27 cellular contexts compared by ENCODE assay signal in genomic region chr13:44196186-44196751, GRCh38.
A peak's percentile ranks its signal among the peaks of the same experiment; 100 is the strongest.
DNase-seq lines count a peak whose midpoint lies in the region; ATAC-seq, FAIRE-seq and TF ChIP-seq lines count a peak whose summit lies in the region.
"Had no signal": no experiment of that assay in that cellular context is flagged by ENCODE, and none has a peak within 500 bp of the region (broad histone marks: within the 10 kb centered on the region; RNA-seq: fewer than 3 reads in every experiment).

No MANE protein-coding gene starts in this region.

- no peaks in the 10 kb centered on the region for H3K36me3 Mint-ChIP-seq in activated naive CD4-positive, alpha-beta T cell treated with anti-CD3 and anti-CD28 coated beads for 36 hours (ENCODE audit: low read depth)
- H3K36me3 Mint-ChIP-seq in activated naive CD4-positive, alpha-beta T cell treated with anti-CD3 and anti-CD28 coated beads, Interleukin-2, amount 10 ng/mL, durations not matched to agents 7 days and 5 days, result no peaks in the 10 kb centered on the region
- no peaks in the 10 kb centered on the region for H3K36me3 Mint-ChIP-seq in stimulated activated effector memory CD8-positive, alpha-beta T cell treated with anti-CD3 and anti-CD28 coated beads, Interleukin-12 subunit alpha, Interleukin-12 subunit beta, amount 100 ng/mL, for 72 hours

- H4K20me1 ChIP-seq in Loucy (ENCODE audit: insufficient read depth, low read length, poor library complexity, severe bottlenecking), result no peaks in the 10 kb centered on the region
- H4K20me1 ChIP-seq: BLaER1 had no signal

- H3K27me3 ChIP-seq in Loucy (ENCODE audit: insufficient read depth, low read length, poor library complexity, severe bottlenecking) (no peaks in the 10 kb centered on the region), bronchial epithelial cell (ENCODE audit: control insufficient read depth, insufficient read depth, low read length) (no peaks in the 10 kb centered on the region)
- H3K27me3 ChIP-seq: BLaER1, breast epithelium, sigmoid colon, transverse colon had no signal

- peak overlapping the region; percentile 53; the same call in 1 of the 2 replicates for H2AFZ ChIP-seq in Loucy (ENCODE audit: low read length)

- peaks cover 42% of the 10 kb centered on the region for H3K4me1 ChIP-seq in Loucy (ENCODE audit: insufficient read depth, low read length, poor library complexity, severe bottlenecking)
- H3K4me1 ChIP-seq: BLaER1, breast epithelium, transverse colon had no signal

- no peak overlapping the region for H3K9ac ChIP-seq in Loucy (ENCODE audit: low read depth, low read length, poor library complexity, severe bottlenecking)
- H3K9ac ChIP-seq: BLaER1 had no signal

- H3K4me3 ChIP-seq in Loucy (ENCODE audit: low read length, poor library complexity, severe bottlenecking) (no peak overlapping the region), bronchial epithelial cell (ENCODE audit: low read depth, low read length) (no peak overlapping the region)
- H3K4me3 ChIP-seq: BLaER1, breast epithelium, HAP-1, mucosa of descending colon, sigmoid colon, transverse colon had no signal

- no peaks in the 10 kb centered on the region for H3K9me3 Mint-ChIP-seq in activated naive CD4-positive, alpha-beta T cell treated with anti-CD3 and anti-CD28 coated beads for 36 hours
- no peaks in the 10 kb centered on the region for H3K9me3 Mint-ChIP-seq in activated naive CD4-positive, alpha-beta T cell treated with anti-CD3 and anti-CD28 coated beads, Interleukin-2, amount 10 ng/mL, durations not matched to agents 7 days and 5 days
- H3K9me3 Mint-ChIP-seq in stimulated activated effector memory CD8-positive, alpha-beta T cell treated with anti-CD3 and anti-CD28 coated beads, Interleukin-12 subunit alpha, Interleukin-12 subunit beta, amount 100 ng/mL, for 72 hours, result no peaks in the 10 kb centered on the region
- H3K9me3 Mint-ChIP-seq: nephron had no signal

- peak; percentile 35 for DNase-seq in activated naive CD4-positive, alpha-beta T cell treated with anti-CD3 and anti-CD28 coated beads for 36 hours
- DNase-seq in activated naive CD4-positive, alpha-beta T cell treated with anti-CD3 and anti-CD28 coated beads, Interleukin-2, amount 10 ng/mL, durations not matched to agents 7 days and 5 days, result no peak
- peak; percentile 34 for DNase-seq in bronchial epithelial cell (ENCODE audit: low read depth)
- no peak for DNase-seq in stimulated activated effector memory CD8-positive, alpha-beta T cell treated with anti-CD3 and anti-CD28 coated beads, Interleukin-12 subunit alpha, Interleukin-12 subunit beta, amount 100 ng/mL, for 72 hours (ENCODE audit: low spot score in 2 of 2)
- DNase-seq in NCI-H146 (lab: John Stamatoyannopoulos, UW), result no peak
- DNase-seq: activated gamma-delta T cell treated with Interleukin-2 at 50 U/mL for 16 hours; amygdala; COR-L47; DMS53; KG1; mammary epithelial cell; mucosa of descending colon; NCI-H1436 treated with DMSO at 0.1 percent for 48 hours; NCI-H226; SHP77 treated with DMSO at 0.1 percent for 48 hours; sigmoid colon; stimulated activated CD4-positive, alpha-beta T cell treated with anti-CD3 and anti-CD28 coated beads, Interleukin-12 subunit alpha, Interleukin-12 subunit beta, amount 100 ng/mL, for 4 hours; stimulated activated CD4-positive, alpha-beta T cell treated with anti-CD3 and anti-CD28 coated beads, Interleukin-4, amount 100 ng/mL, for 24 hours; transverse colon had no signal

- no peak for FAIRE-seq in bronchial epithelial cell (lab: Jason Lieb, UNC)
- FAIRE-seq: GM12892 had no signal

- peaks cover 6% of the 10 kb centered on the region for H3K27me3 Mint-ChIP-seq in activated naive CD4-positive, alpha-beta T cell treated with anti-CD3 and anti-CD28 coated beads for 36 hours (ENCODE audit: low read depth)
- H3K27me3 Mint-ChIP-seq in activated naive CD4-positive, alpha-beta T cell treated with anti-CD3 and anti-CD28 coated beads, Interleukin-2, amount 10 ng/mL, durations not matched to agents 7 days and 5 days, result peaks cover 25% of the 10 kb centered on the region

- no peaks in the 10 kb centered on the region for H3K9me2 ChIP-seq in Loucy (replicated peaks; ENCODE audit: low read depth, low read length)

- no peak for TF ChIP-seq CTCF in Loucy (conservative IDR thresholded peaks at IDR 0.05; ENCODE audit: low read length)
- no peak for TF ChIP-seq CTCF in bronchial epithelial cell (IDR thresholded peaks at IDR 0.05; ENCODE audit: insufficient read depth, low read length, severe bottlenecking)

- no peak overlapping the region for H3K4me3 Mint-ChIP-seq in activated naive CD4-positive, alpha-beta T cell treated with anti-CD3 and anti-CD28 coated beads for 36 hours
- H3K4me3 Mint-ChIP-seq in activated naive CD4-positive, alpha-beta T cell treated with anti-CD3 and anti-CD28 coated beads, Interleukin-2, amount 10 ng/mL, durations not matched to agents 7 days and 5 days, result no peak overlapping the region
- no peak overlapping the region for H3K4me3 Mint-ChIP-seq in stimulated activated effector memory CD8-positive, alpha-beta T cell treated with anti-CD3 and anti-CD28 coated beads, Interleukin-12 subunit alpha, Interleukin-12 subunit beta, amount 100 ng/mL, for 72 hours
- H3K4me3 Mint-ChIP-seq: nephron had no signal

- no peaks in the 10 kb centered on the region for H3K79me2 ChIP-seq in Loucy (ENCODE audit: insufficient read depth, low read length)

- CTCF ChIA-PET in activated naive CD4-positive, alpha-beta T cell treated with anti-CD3 and anti-CD28 coated beads for 36 hours (lab: Charles Lee), result interaction anchor here (0.7 kb wide), 1 partner anchor 116 kb away, joined by 3 read pairs; no protein-coding TSS in a partner anchor
- CTCF ChIA-PET in activated naive CD4-positive, alpha-beta T cell treated with anti-CD3 and anti-CD28 coated beads, Interleukin-2, amount 10 ng/mL, durations not matched to agents 7 days and 5 days (lab: Charles Lee), result interaction anchor here (1.5 kb wide), 1 partner anchor 12 kb away, joined by 3 read pairs; no protein-coding TSS in a partner anchor

- H3K36me3 ChIP-seq in Loucy (ENCODE audit: insufficient read depth, low read length) (no peaks in the 10 kb centered on the region), bronchial epithelial cell (ENCODE audit: control insufficient read depth, insufficient read depth, low read length) (no peaks in the 10 kb centered on the region)
- H3K36me3 ChIP-seq: BLaER1, breast epithelium, HAP-1, sigmoid colon, transverse colon had no signal

- intact Hi-C loops in activated naive CD4-positive, alpha-beta T cell treated with anti-CD3 and anti-CD28 coated beads for 36 hours (cut with micrococcal nuclease), result loop anchor here (2.0 to 10.0 kb wide), 5 partner anchors 53 to 399 kb away; partner anchors contain the start of gene TSC22D1

- no peaks in the 10 kb centered on the region for H3K9me3 ChIP-seq in Loucy (ENCODE audit: insufficient read depth, low read depth, low read length)
- H3K9me3 ChIP-seq: BLaER1, breast epithelium, HAP-1, mucosa of descending colon, sigmoid colon, transverse colon had no signal

- H3K27ac Mint-ChIP-seq in activated naive CD4-positive, alpha-beta T cell treated with anti-CD3 and anti-CD28 coated beads for 36 hours, result peak overlapping the region; percentile 9
- no peak overlapping the region for H3K27ac Mint-ChIP-seq in activated naive CD4-positive, alpha-beta T cell treated with anti-CD3 and anti-CD28 coated beads, Interleukin-2, amount 10 ng/mL, durations not matched to agents 7 days and 5 days
- H3K27ac Mint-ChIP-seq in stimulated activated effector memory CD8-positive, alpha-beta T cell treated with anti-CD3 and anti-CD28 coated beads, Interleukin-12 subunit alpha, Interleukin-12 subunit beta, amount 100 ng/mL, for 72 hours, result no peak overlapping the region

- peak overlapping the region; percentile 38 for H3K4me2 ChIP-seq in Loucy (ENCODE audit: low read depth, low read length, poor library complexity, severe bottlenecking)
- H3K4me2 ChIP-seq: BLaER1 had no signal

- peaks cover 6% of the 10 kb centered on the region; the same call in 1 of the 2 replicates for H3F3A ChIP-seq in Loucy (ENCODE audit: low read depth)

- ATAC-seq in stimulated activated effector memory CD8-positive, alpha-beta T cell treated with anti-CD3 and anti-CD28 coated beads, Interleukin-12 subunit alpha, Interleukin-12 subunit beta, amount 100 ng/mL, for 72 hours, result peak; percentile 77
- ATAC-seq in GM21447 (IDR thresholded peaks at IDR 0.05; ENCODE audit: unreplicated experiment), result no peak
- ATAC-seq: mucosa of descending colon, Panc1 had no signal

- peaks cover 49% of the 10 kb centered on the region for H3K4me1 Mint-ChIP-seq in activated naive CD4-positive, alpha-beta T cell treated with anti-CD3 and anti-CD28 coated beads for 36 hours (ENCODE audit: low read depth)
- H3K4me1 Mint-ChIP-seq in activated naive CD4-positive, alpha-beta T cell treated with anti-CD3 and anti-CD28 coated beads, Interleukin-2, amount 10 ng/mL, durations not matched to agents 7 days and 5 days, result peaks cover 52% of the 10 kb centered on the region
- peaks cover 40% of the 10 kb centered on the region for H3K4me1 Mint-ChIP-seq in stimulated activated effector memory CD8-positive, alpha-beta T cell treated with anti-CD3 and anti-CD28 coated beads, Interleukin-12 subunit alpha, Interleukin-12 subunit beta, amount 100 ng/mL, for 72 hours
- H3K4me1 Mint-ChIP-seq: nephron had no signal

Comparison
In these comparisons a context has a peak if more than half of its experiments do, and no peak if none do; other contexts are left out.
1. DNase-seq: peak in activated naive CD4-positive, alpha-beta T cell treated with anti-CD3 and anti-CD28 coated beads for 36 hours (single experiment) and bronchial epithelial cell (single experiment); none in activated naive CD4-positive, alpha-beta T cell treated with anti-CD3 and anti-CD28 coated beads, Interleukin-2, amount 10 ng/mL, durations not matched to agents 7 days and 5 days (single experiment), stimulated activated effector memory CD8-positive, alpha-beta T cell treated with anti-CD3 and anti-CD28 coated beads, Interleukin-12 subunit alpha, Interleukin-12 subunit beta, amount 100 ng/mL, for 72 hours (0 of 2) and NCI-H146 (single experiment).